Comparison of ENCODE assay signal across 1 cellular context in the genomic region with DNA sequence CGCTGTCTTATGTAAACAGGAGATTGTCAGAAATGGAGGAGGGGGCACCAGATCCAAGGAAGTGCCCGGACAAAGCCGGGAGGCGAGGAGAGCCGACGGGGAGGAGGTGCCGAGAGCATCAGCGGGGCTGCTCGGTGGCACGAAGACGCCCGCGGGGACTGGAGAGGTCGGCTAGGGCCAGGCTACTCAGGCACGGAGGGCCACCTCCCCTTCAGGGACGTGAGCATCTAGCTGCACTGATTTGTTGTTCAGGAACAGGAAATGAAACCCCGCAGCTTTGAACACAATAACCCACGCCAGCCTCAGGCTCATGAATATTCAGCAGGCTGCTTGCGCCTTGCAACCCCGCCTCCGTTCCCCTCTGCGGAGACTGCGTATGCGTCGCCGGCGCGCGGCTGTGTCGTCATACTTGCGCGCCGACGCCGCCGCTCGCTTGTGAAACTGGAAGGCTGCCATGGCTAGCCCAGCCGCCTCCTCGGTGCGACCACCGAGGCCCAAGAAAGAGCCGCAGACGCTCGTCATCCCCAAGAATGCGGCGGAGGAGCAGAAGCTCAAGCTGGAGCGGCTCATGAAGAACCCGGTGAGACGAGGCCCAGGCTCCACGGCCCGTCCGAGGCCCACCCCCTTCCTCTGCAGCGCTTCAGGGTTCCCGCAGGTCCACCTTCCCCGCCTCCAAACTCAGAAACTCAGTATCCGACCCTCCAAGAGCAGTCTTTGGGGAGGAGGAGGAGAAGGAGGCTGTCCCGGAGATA.
TF ChIP-seq lines count a peak whose summit lies in the region.

A gene with protein sequence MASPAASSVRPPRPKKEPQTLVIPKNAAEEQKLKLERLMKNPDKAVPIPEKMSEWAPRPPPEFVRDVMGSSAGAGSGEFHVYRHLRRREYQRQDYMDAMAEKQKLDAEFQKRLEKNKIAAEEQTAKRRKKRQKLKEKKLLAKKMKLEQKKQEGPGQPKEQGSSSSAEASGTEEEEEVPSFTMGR (plus strand): TSS at position 406 of the 752 bp plus-strand sequence. CDS start 49 bp downstream, at position 455.

TF ChIP-seq in GM12878, 131 proteins besides CTCF, POLR2A, EP300 and RAD21 (continued from another document):
- TF ChIP-seq, protein P1, sequence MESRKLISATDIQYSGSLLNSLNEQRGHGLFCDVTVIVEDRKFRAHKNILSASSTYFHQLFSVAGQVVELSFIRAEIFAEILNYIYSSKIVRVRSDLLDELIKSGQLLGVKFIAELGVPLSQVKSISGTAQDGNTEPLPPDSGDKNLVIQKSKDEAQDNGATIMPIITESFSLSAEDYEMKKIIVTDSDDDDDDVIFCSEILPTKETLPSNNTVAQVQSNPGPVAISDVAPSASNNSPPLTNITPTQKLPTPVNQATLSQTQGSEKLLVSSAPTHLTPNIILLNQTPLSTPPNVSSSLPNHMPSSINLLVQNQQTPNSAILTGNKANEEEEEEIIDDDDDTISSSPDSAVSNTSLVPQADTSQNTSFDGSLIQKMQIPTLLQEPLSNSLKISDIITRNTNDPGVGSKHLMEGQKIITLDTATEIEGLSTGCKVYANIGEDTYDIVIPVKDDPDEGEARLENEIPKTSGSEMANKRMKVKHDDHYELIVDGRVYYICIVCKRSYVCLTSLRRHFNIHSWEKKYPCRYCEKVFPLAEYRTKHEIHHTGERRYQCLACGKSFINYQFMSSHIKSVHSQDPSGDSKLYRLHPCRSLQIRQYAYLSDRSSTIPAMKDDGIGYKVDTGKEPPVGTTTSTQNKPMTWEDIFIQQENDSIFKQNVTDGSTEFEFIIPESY (IDR thresholded peaks at IDR 0.05), result no peak
TF ChIP-seq in GM12878: peak in this region for 50.
